In genomic region chr2:179224361-179224760, GRCh38 we compare ENCODE assay signal across 17 cellular contexts.
"Had no signal": no experiment of that assay in that cellular context is flagged by ENCODE, and none has a peak within 500 bp of the region (broad histone marks: within the 10 kb centered on the region; RNA-seq: fewer than 3 reads in every experiment).

No MANE protein-coding gene starts in this region.

- H3K4me1 ChIP-seq: esophagus squamous epithelium had no signal

- DNase-seq: activated CD4-positive, alpha-beta T cell treated with anti-CD3 and anti-CD28 coated beads for 4 hours; activated CD4-positive, alpha-beta T cell treated with anti-CD3 and anti-CD28 coated beads, Interleukin-2, amount 50 U/mL, for 48 hours; activated CD4-positive, CD25-positive, alpha-beta regulatory T cell; activated naive CD4-positive, alpha-beta T cell treated with Interleukin-2 at 50 U/mL for 16 hours; activated naive CD8-positive, alpha-beta T cell treated with anti-CD3 and anti-CD28 coated beads for 36 hours; activated T-cell treated with anti-CD3 and anti-CD28 coated beads, Interleukin-2, amount 50 U/mL, for 48 hours; esophagus squamous epithelium; heart right ventricle; left lung; nephron progenitor cell; spleen; stimulated activated CD4-positive, alpha-beta T cell treated with anti-CD3 and anti-CD28 coated beads, Interleukin-4, amount 100 ng/mL, for 4 hours; stimulated activated naive CD8-positive, alpha-beta T cell treated with anti-CD3 and anti-CD28 coated beads, Interleukin-15, Interleukin-2, amounts not matched to agents 100 U/mL and 50 U/mL, for 24 hours; T1000; tibial artery had no signal

- H3K9me3 Mint-ChIP-seq: activated naive CD8-positive, alpha-beta T cell treated with anti-CD3 and anti-CD28 coated beads for 36 hours; central memory CD8-positive, alpha-beta T cell; nephron progenitor cell; T-helper 1 cell treated with Interleukin-12 subunit alpha and Interleukin-12 subunit beta and Interleukin-4 antibody, amounts not matched to agents 30 μg/mL and 1 μg/mL, for 36 hours had no signal

- H3K36me3 Mint-ChIP-seq: activated naive CD8-positive, alpha-beta T cell treated with anti-CD3 and anti-CD28 coated beads for 36 hours had no signal

- ATAC-seq: heart right ventricle; left lung; stimulated activated naive CD8-positive, alpha-beta T cell treated with anti-CD3 and anti-CD28 coated beads, Interleukin-15, Interleukin-2, amounts not matched to agents 100 U/mL and 50 U/mL, for 24 hours had no signal

- H3K4me3 ChIP-seq: esophagus squamous epithelium, heart right ventricle, left lung, spleen, tibial artery had no signal

- H3K4me3 Mint-ChIP-seq: activated naive CD8-positive, alpha-beta T cell treated with anti-CD3 and anti-CD28 coated beads for 36 hours; central memory CD8-positive, alpha-beta T cell; nephron progenitor cell; T-helper 1 cell treated with Interleukin-12 subunit alpha and Interleukin-12 subunit beta and Interleukin-4 antibody, amounts not matched to agents 30 μg/mL and 1 μg/mL, for 36 hours had no signal

- H3K27ac Mint-ChIP-seq: activated naive CD8-positive, alpha-beta T cell treated with anti-CD3 and anti-CD28 coated beads for 36 hours; T-helper 1 cell treated with Interleukin-12 subunit alpha and Interleukin-12 subunit beta and Interleukin-4 antibody, amounts not matched to agents 30 μg/mL and 1 μg/mL, for 36 hours had no signal

- H3K36me3 ChIP-seq: esophagus squamous epithelium, heart right ventricle, left lung, spleen, tibial artery had no signal

- H3K27me3 ChIP-seq: esophagus squamous epithelium, heart right ventricle, left lung, spleen, tibial artery had no signal

- H3K9me3 ChIP-seq: esophagus squamous epithelium, heart right ventricle, left lung, spleen, tibial artery had no signal

- H3K27ac ChIP-seq: esophagus squamous epithelium, heart right ventricle, left lung, spleen, tibial artery had no signal

- H3K27me3 Mint-ChIP-seq: activated naive CD8-positive, alpha-beta T cell treated with anti-CD3 and anti-CD28 coated beads for 36 hours; central memory CD8-positive, alpha-beta T cell had no signal

- H3K4me1 Mint-ChIP-seq: activated naive CD8-positive, alpha-beta T cell treated with anti-CD3 and anti-CD28 coated beads for 36 hours; central memory CD8-positive, alpha-beta T cell; nephron progenitor cell had no signal
